17 cellular contexts compared by ENCODE assay signal in genomic region chr10:90136731-90137316, GRCh38.
A peak's percentile ranks its signal among the peaks of the same experiment; 100 is the strongest.
DNase-seq lines count a peak whose midpoint lies in the region; ATAC-seq, FAIRE-seq and TF ChIP-seq lines count a peak whose summit lies in the region.
"Had no signal": no experiment of that assay in that cellular context is flagged by ENCODE, and none has a peak within 500 bp of the region (broad histone marks: within the 10 kb centered on the region; RNA-seq: fewer than 3 reads in every experiment).

No MANE protein-coding gene starts in this region.

- no peak overlapping the region for H3K27ac ChIP-seq in HepG2 (ENCODE audit: extremely low read length, insufficient read depth, low read length)
- no peak overlapping the region for H3K27ac ChIP-seq in right lobe of liver
- H3K27ac ChIP-seq in gastrocnemius medialis, result no peak overlapping the region
- H3K27ac ChIP-seq: heart right ventricle, left lung, tibial nerve had no signal

- no peak for TF ChIP-seq RAD21 in HepG2 (CRISPR knock-in tag; IDR thresholded peaks at IDR 0.05)

- H3K4me3 ChIP-seq in HepG2 (replicated peaks in 1 of 3; ENCODE audit: insufficient read depth in 1 of 3, low read depth in 2 of 3, low read length in 3 of 3) (no peak overlapping the region), right lobe of liver (no peak overlapping the region), NB4 (ENCODE audit: low read depth, low read length) (no peak overlapping the region), choroid plexus epithelial cell (ENCODE audit: low read depth, low read length) (no peak overlapping the region), gastrocnemius medialis (no peak overlapping the region)
- H3K4me3 ChIP-seq: heart right ventricle, left lung, tibial nerve had no signal

- in situ Hi-C loops in HepG2 (cut with HindIII; ENCODE audit: extremely low pct_ligation_motif_present, low pct_unique_long_range_greater_than_20kb), result no loop called here
- in situ Hi-C loops in gastrocnemius medialis (cut with MboI; ENCODE audit: low sequenced_read_pairs in 4 of 4), result no loop called here

- no peak overlapping the region for H3K9ac ChIP-seq in HepG2 (ENCODE audit: insufficient read depth, low read depth, low read length)

- TF ChIP-seq EP300 in HepG2 (IDR thresholded peaks at IDR 0.05; ENCODE audit: low read depth in 2 of 2, low read length in 2 of 2) (no peak), HepG2 (CRISPR knock-in tag; IDR thresholded peaks at IDR 0.05; ENCODE audit: borderline replicate concordance) (no peak)

- TF ChIP-seq CTCF in HepG2 (CRISPR knock-in tag; IDR thresholded peaks at IDR 0.05) (no peak), right lobe of liver (IDR thresholded peaks at IDR 0.05) (no peak), NB4 (IDR thresholded peaks at IDR 0.05; ENCODE audit: low read depth, low read length) (no peak), choroid plexus epithelial cell (conservative IDR thresholded peaks at IDR 0.05; ENCODE audit: low read depth, low read length) (no peak), progenitor cell of endocrine pancreas (IDR thresholded peaks at IDR 0.05; ENCODE audit: unreplicated experiment) (no peak), gastrocnemius medialis (IDR thresholded peaks at IDR 0.05 in 4 of 5, conservative IDR thresholded peaks at IDR 0.05 in 1 of 5) (no peak)

- H3K4me2 ChIP-seq in HepG2 (ENCODE audit: low read depth, low read length), result no peak overlapping the region

- H3K9me3 Mint-ChIP-seq in progenitor cell of endocrine pancreas (ENCODE audit: low read depth), result peaks cover 44% of the 10 kb centered on the region

- H2AFZ ChIP-seq in HepG2 (ENCODE audit: low read length), result no peak overlapping the region

- POLR2A ChIA-PET in HepG2 (lab: Yijun Ruan, JAX), result no interaction called here

- H3K27ac Mint-ChIP-seq in progenitor cell of endocrine pancreas, result no peak overlapping the region
- H3K27ac Mint-ChIP-seq: B cell had no signal

- ATAC-seq in HepG2, result no peak
- ATAC-seq in right lobe of liver, result no peak
- ATAC-seq in gastrocnemius medialis, result no peak
- ATAC-seq in HG03460 (IDR thresholded peaks at IDR 0.05; ENCODE audit: unreplicated experiment), result no peak
- ATAC-seq in GM21390 (IDR thresholded peaks at IDR 0.05; ENCODE audit: unreplicated experiment), result no peak
- ATAC-seq: heart right ventricle, left lung had no signal

- TF ChIP-seq POLR2A in HepG2 (IDR thresholded peaks at IDR 0.05; ENCODE audit: insufficient read depth in 1 of 2, low read depth in 2 of 2, low read length in 2 of 2), result no peak
- TF ChIP-seq POLR2A in right lobe of liver (IDR thresholded peaks at IDR 0.05), result no peak
- no peak for TF ChIP-seq POLR2A in NB4 (IDR thresholded peaks at IDR 0.05; ENCODE audit: extremely low read depth, insufficient read length)
- no peak for TF ChIP-seq POLR2A in gastrocnemius medialis (IDR thresholded peaks at IDR 0.05)

- H3K36me3 ChIP-seq in HepG2 (replicated peaks in 1 of 2; ENCODE audit: control insufficient read depth in 1 of 2, insufficient read depth in 2 of 2, low read length in 2 of 2), result no peaks in the 10 kb centered on the region
- H3K36me3 ChIP-seq in right lobe of liver, result no peaks in the 10 kb centered on the region
- no peaks in the 10 kb centered on the region for H3K36me3 ChIP-seq in gastrocnemius medialis
- H3K36me3 ChIP-seq: heart right ventricle, left lung, tibial nerve had no signal

- FAIRE-seq in HepG2 (lab: Jason Lieb, UNC), result no peak
- FAIRE-seq: GM12892 had no signal

- H3K27me3 Mint-ChIP-seq in progenitor cell of endocrine pancreas, result no peaks in the 10 kb centered on the region
- H3K27me3 Mint-ChIP-seq: B cell had no signal

- no peaks in the 10 kb centered on the region for H3K4me1 Mint-ChIP-seq in progenitor cell of endocrine pancreas (ENCODE audit: low read depth)
- H3K4me1 Mint-ChIP-seq: B cell had no signal

- H3K36me3 Mint-ChIP-seq in progenitor cell of endocrine pancreas (ENCODE audit: insufficient read depth), result peaks cover 5% of the 10 kb centered on the region

- CTCF ChIA-PET in HepG2 (lab: Yijun Ruan, JAX; ENCODE audit: low intra/inter-chr PET ratio, low total read pairs), result no interaction called here

- DNase-seq in HepG2 (ENCODE audit: low spot score) (no peak), right lobe of liver (no peak), NB4 (ENCODE audit: low read depth) (peak; percentile 38), choroid plexus epithelial cell (ENCODE audit: low read depth) (peak; percentile 39), progenitor cell of endocrine pancreas (ENCODE audit: low spot score, unreplicated experiment) (no peak), gastrocnemius medialis (no peak)
- DNase-seq: activated naive CD4-positive, alpha-beta T cell treated with Interleukin-2 at 50 U/mL for 16 hours; cerebellar nuclear complex; heart right ventricle; NCI-H187 treated with DMSO at 0.1 percent for 48 hours; NCI-H526 treated with DMSO at 0.1 percent for 48 hours had no signal

- no peaks in the 10 kb centered on the region for H3K27me3 ChIP-seq in HepG2 (ENCODE audit: control insufficient read depth in 1 of 2, insufficient read depth in 2 of 2, low read length in 2 of 2)
- H3K27me3 ChIP-seq in right lobe of liver, result no peaks in the 10 kb centered on the region
- H3K27me3 ChIP-seq in gastrocnemius medialis, result no peaks in the 10 kb centered on the region
- H3K27me3 ChIP-seq: heart right ventricle, left lung, tibial nerve had no signal

- intact Hi-C loops in HepG2 (cut with micrococcal nuclease; ENCODE audit: unreplicated experiment), result no loop called here
- intact Hi-C loops in right lobe of liver (cut with DNase I), result no loop called here
- intact Hi-C loops in gastrocnemius medialis (cut with DNase I; ENCODE audit: low total_unique reads), result no loop called here

- no peaks in the 10 kb centered on the region for H3K79me2 ChIP-seq in HepG2 (ENCODE audit: insufficient read depth, low read length)

- no peak overlapping the region for H3K4me3 Mint-ChIP-seq in progenitor cell of endocrine pancreas (ENCODE audit: low read depth)
- H3K4me3 Mint-ChIP-seq: B cell had no signal

- no peaks in the 10 kb centered on the region for H4K20me1 ChIP-seq in HepG2 (ENCODE audit: insufficient read depth, low read length)

- BruUV-seq in HepG2 (replicated peaks; lab: Mats Ljungman, UMichigan), result no TSS peak

- H3K9me3 ChIP-seq in HepG2 (ENCODE audit: low read length) (peaks cover 70% of the 10 kb centered on the region), right lobe of liver (peaks cover 0 to 22% (median 0%) of the 10 kb centered on the region in 4 donors), gastrocnemius medialis (peaks cover 0 to 18% (median 0%) of the 10 kb centered on the region in 3 donors)

- 11% methylated on average over 7 of the region's 8 CpGs for WGBS in HepG2 (ENCODE audit: low lambda C conversion rate)
- 46% methylated on average over 8 of the region's 8 CpGs for WGBS in right lobe of liver (ENCODE audit: insufficient coverage, low coverage, low lambda C conversion rate, missing lambda C conversion rate)

- no peaks in the 10 kb centered on the region for H3K4me1 ChIP-seq in HepG2 (ENCODE audit: insufficient read depth, low read length)
- no peaks in the 10 kb centered on the region for H3K4me1 ChIP-seq in right lobe of liver
- H3K4me1 ChIP-seq in gastrocnemius medialis, result no peaks in the 10 kb centered on the region
- H3K4me1 ChIP-seq: heart right ventricle, left lung, tibial nerve had no signal

TF ChIP-seq in HepG2, 621 proteins besides CTCF, POLR2A, EP300 and RAD21:
- TF ChIP-seq ZBTB3 (CRISPR knock-in tag; IDR thresholded peaks at IDR 0.05; ENCODE audit: borderline replicate concordance, low read depth) (no peak), ZNF280D (CRISPR knock-in tag; IDR thresholded peaks at IDR 0.05) (peak; percentile 70; the same call in 1 of the 2 replicates), HOXA7 (CRISPR knock-in tag; IDR thresholded peaks at IDR 0.05) (no peak), CBX1 (IDR thresholded peaks at IDR 0.05; ENCODE audit: low read depth) (peak; percentile 87), ATF7 (IDR thresholded peaks at IDR 0.05) (no peak), ATF7 (CRISPR knock-in tag; IDR thresholded peaks at IDR 0.05) (no peak), SETDB1 (CRISPR knock-in tag; IDR thresholded peaks at IDR 0.05; ENCODE audit: borderline replicate concordance) (peak; percentile 98), FOXK1 (CRISPR knock-in tag; IDR thresholded peaks at IDR 0.05; ENCODE audit: borderline replicate concordance, low read depth) (no peak), ZNF616 (CRISPR knock-in tag; IDR thresholded peaks at IDR 0.05; ENCODE audit: low read depth) (peak; percentile 100)

Comparison
In these comparisons a context has a peak if more than half of its experiments do, and no peak if none do; other contexts are left out.
1. DNase-seq: peak in NB4 (single experiment) and choroid plexus epithelial cell (single experiment); none in HepG2 (single experiment), right lobe of liver (0 of 3), progenitor cell of endocrine pancreas (single experiment) and gastrocnemius medialis (0 of 2).